In the genomic region with DNA sequence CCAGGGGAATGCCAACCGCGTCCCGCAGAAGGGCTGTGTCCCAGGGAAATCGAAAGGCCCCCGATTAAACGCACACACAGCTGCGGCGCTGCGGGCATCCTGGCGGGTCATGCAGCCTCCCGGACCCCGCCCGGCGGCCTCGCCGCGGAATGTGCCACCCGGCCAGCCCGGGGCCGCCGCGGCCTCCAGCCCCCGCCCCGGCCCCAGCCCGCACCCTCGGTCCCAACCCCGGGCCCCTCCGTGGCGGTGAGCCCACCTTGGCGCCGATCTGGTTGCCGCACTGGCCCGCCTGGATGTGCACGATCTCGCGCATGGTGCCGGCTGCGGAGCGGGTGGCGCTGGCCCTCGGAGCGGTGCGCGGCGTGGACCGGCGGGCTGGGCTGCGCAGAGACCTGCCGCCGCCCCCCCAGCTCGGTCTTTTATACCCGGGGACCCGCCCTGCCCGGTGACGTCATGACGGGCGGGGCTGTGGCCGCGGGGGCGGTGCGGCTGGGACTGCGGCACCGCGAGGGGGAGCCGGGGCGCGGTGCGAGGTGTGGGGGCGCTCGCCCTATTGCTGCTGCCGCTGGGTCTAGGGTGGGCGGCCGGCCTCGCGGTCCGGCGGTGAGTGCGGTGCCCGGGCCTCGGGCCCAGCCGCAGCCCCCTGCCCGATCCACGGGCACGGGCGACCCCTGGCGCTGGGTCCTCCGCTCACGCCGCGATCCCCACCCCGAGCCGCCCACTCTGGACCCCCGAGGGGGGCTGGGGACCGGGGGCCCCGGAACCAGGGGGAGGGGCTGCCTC, we compare ENCODE assay signal across 1 cellular context.
TF ChIP-seq lines count a peak whose summit lies in the region.

Gene TUBB2A (minus strand): TSS at position 394 of the 783 bp plus-strand sequence. CDS start 81 bp downstream, at position 313.

TF ChIP-seq in SK-N-SH, 30 proteins besides CTCF, POLR2A, EP300 and RAD21 (continued from another document):
- TF ChIP-seq SIN3A (IDR thresholded peaks at IDR 0.05; ENCODE audit: borderline replicate concordance, low read depth, low read length) (0 out of 2 replicates have a peak, but pooled peaks have one; percentile 40), ELF1 (IDR thresholded peaks at IDR 0.05) (no peak), EZH2phosphoT487 (IDR thresholded peaks at IDR 0.05; ENCODE audit: borderline replicate concordance, low read depth) (no peak), NFIC (IDR thresholded peaks at IDR 0.05; ENCODE audit: borderline replicate concordance) (no peak), YY1 (IDR thresholded peaks at IDR 0.05; ENCODE audit: low read depth) (0 out of 2 replicates have a peak, but pooled peaks have one; percentile 19), TCF12 (IDR thresholded peaks at IDR 0.05) (no peak), USF2 (IDR thresholded peaks at IDR 0.05; ENCODE audit: borderline replicate concordance, low read depth, low read length) (no peak), FOSL2 (IDR thresholded peaks at IDR 0.05; ENCODE audit: borderline replicate concordance, low read depth) (no peak), JUND (IDR thresholded peaks at IDR 0.05) (no peak), TAF1 (IDR thresholded peaks at IDR 0.05; ENCODE audit: borderline replicate concordance, low read depth, low read length) (peak; percentile 93), TEAD4 (IDR thresholded peaks at IDR 0.05; ENCODE audit: borderline replicate concordance, insufficient read depth) (no peak), FOXJ3 (CRISPR knock-in tag; IDR thresholded peaks at IDR 0.05) (no peak), FOXM1 (IDR thresholded peaks at IDR 0.05; ENCODE audit: low read depth) (no peak), CHD2 (IDR thresholded peaks at IDR 0.05; ENCODE audit: low read length, partially characterized antibody) (no peak), GATA2 (CRISPR knock-in tag; IDR thresholded peaks at IDR 0.05) (no peak), RCOR1 (IDR thresholded peaks at IDR 0.05; ENCODE audit: low read length) (no peak), MXI1 (IDR thresholded peaks at IDR 0.05; ENCODE audit: low read depth, low read length) (peak; percentile 72), IRF3 (IDR thresholded peaks at IDR 0.05; ENCODE audit: low read depth, low read length) (no peak), RFX5 (IDR thresholded peaks at IDR 0.05; ENCODE audit: low read length) (0 out of 2 replicates have a peak, but pooled peaks have one; percentile 28)
- TF ChIP-seq, protein P1, sequence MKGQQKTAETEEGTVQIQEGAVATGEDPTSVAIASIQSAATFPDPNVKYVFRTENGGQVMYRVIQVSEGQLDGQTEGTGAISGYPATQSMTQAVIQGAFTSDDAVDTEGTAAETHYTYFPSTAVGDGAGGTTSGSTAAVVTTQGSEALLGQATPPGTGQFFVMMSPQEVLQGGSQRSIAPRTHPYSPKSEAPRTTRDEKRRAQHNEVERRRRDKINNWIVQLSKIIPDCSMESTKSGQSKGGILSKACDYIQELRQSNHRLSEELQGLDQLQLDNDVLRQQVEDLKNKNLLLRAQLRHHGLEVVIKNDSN (IDR thresholded peaks at IDR 0.05; ENCODE audit: borderline replicate concordance, low read depth) = no peak
- TF ChIP-seq, protein P2, sequence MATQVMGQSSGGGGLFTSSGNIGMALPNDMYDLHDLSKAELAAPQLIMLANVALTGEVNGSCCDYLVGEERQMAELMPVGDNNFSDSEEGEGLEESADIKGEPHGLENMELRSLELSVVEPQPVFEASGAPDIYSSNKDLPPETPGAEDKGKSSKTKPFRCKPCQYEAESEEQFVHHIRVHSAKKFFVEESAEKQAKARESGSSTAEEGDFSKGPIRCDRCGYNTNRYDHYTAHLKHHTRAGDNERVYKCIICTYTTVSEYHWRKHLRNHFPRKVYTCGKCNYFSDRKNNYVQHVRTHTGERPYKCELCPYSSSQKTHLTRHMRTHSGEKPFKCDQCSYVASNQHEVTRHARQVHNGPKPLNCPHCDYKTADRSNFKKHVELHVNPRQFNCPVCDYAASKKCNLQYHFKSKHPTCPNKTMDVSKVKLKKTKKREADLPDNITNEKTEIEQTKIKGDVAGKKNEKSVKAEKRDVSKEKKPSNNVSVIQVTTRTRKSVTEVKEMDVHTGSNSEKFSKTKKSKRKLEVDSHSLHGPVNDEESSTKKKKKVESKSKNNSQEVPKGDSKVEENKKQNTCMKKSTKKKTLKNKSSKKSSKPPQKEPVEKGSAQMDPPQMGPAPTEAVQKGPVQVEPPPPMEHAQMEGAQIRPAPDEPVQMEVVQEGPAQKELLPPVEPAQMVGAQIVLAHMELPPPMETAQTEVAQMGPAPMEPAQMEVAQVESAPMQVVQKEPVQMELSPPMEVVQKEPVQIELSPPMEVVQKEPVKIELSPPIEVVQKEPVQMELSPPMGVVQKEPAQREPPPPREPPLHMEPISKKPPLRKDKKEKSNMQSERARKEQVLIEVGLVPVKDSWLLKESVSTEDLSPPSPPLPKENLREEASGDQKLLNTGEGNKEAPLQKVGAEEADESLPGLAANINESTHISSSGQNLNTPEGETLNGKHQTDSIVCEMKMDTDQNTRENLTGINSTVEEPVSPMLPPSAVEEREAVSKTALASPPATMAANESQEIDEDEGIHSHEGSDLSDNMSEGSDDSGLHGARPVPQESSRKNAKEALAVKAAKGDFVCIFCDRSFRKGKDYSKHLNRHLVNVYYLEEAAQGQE (IDR thresholded peaks at IDR 0.05; ENCODE audit: low read depth, low read length) = peak; percentile 45; the same call in 1 of the 2 replicates
- TF ChIP-seq, protein P3, sequence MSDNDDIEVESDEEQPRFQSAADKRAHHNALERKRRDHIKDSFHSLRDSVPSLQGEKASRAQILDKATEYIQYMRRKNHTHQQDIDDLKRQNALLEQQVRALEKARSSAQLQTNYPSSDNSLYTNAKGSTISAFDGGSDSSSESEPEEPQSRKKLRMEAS (IDR thresholded peaks at IDR 0.05; ENCODE audit: low read depth) = peak; percentile 38; the same call in 1 of the 2 replicates
- TF ChIP-seq, protein P4, sequence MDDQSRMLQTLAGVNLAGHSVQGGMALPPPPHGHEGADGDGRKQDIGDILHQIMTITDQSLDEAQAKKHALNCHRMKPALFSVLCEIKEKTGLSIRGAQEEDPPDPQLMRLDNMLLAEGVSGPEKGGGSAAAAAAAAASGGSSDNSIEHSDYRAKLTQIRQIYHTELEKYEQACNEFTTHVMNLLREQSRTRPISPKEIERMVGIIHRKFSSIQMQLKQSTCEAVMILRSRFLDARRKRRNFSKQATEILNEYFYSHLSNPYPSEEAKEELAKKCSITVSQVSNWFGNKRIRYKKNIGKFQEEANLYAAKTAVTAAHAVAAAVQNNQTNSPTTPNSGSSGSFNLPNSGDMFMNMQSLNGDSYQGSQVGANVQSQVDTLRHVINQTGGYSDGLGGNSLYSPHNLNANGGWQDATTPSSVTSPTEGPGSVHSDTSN (IDR thresholded peaks at IDR 0.05) = 0 out of 2 replicates have a peak, but pooled peaks have one; percentile 37
